6 cellular contexts compared by ENCODE assay signal in the genomic region with DNA sequence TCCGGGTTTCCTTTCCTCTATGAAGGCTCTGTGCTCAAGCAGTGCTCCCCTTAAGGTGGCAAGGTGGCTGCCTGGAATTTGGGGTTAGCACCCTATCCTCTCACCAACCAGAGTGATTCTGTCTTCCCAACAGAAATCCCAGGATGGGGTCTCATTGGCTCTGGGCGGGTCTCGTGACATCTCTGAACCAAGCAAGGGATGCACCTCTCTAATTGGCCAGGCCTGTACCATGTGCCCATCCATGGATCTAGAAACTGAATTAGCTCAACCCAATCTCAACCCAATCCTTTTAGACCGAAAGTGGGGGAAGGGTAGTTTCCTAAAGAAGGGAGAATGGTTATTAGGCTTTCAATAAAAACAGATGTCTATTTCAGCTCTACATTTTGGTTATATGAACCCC. TPM values are rescaled to one million over a fixed set of nuclear protein-coding genes. Genes with fewer than 3 reads are reported as not detected.
"Had no signal": no experiment of that assay in that cellular context is flagged by ENCODE, and none has a peak within 500 bp of the region (broad histone marks: within the 10 kb centered on the region; RNA-seq: fewer than 3 reads in every experiment).

No MANE protein-coding gene starts in this region.

- H3K4me2 ChIP-seq: GM23338 had no signal

- H3K4me3 ChIP-seq: GM23338, HAP-1 had no signal

- ATAC-seq: GM23338, HepG2 had no signal

- H3K36me3 ChIP-seq: HAP-1 had no signal

- FAIRE-seq: HepG2, HTR-8/SVneo had no signal

- H2AFZ ChIP-seq: GM23338 had no signal

- DNase-seq: H7, KG1 had no signal

- H3K9me3 ChIP-seq: HAP-1 had no signal

RNA-seq across cellular contexts. Expression of a gene that starts 17.6 kb away (rescaled TPM):
- total RNA-seq: HepG2 had no signal
- polyA plus RNA-seq: HepG2 had no signal
